Comparison of ENCODE assay signal across 21 cellular contexts in the genomic region with DNA sequence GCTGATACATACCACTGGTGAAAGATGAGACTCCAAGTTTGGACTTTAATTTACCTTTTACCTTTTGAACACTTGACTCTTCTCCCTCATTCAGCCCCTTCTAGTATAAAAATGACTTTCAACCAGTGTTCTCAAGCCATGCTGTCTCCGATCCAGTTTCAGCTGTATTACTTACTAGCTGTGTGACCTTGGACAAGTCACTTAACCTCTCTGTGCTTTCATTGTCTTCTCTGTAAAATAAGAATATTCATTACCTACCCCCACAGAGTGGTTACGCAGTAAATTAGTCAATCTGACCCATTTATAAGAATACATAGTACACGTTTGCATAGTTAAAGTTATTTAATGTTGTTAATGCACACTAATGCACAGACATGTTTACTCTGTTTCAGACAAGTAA. TPM values are rescaled to one million over a fixed set of nuclear protein-coding genes. Genes with fewer than 3 reads are reported as not detected.
DNase-seq lines count a peak whose midpoint lies in the region; ATAC-seq and FAIRE-seq lines count a peak whose summit lies in the region.
"Had no signal": no experiment of that assay in that cellular context is flagged by ENCODE, and none has a peak within 500 bp of the region (broad histone marks: within the 10 kb centered on the region; RNA-seq: fewer than 3 reads in every experiment).

No MANE protein-coding gene starts in this region.

- no peak for ATAC-seq in naive thymus-derived CD8-positive, alpha-beta T cell
- no peak for ATAC-seq in HG03571 (IDR thresholded peaks at IDR 0.05; ENCODE audit: unreplicated experiment)

- intact Hi-C loops in activated T-helper 2 cell treated with anti-CD3 and anti-CD28 coated beads, Interferon-gamma antibody, Interleukin-2, Interleukin-4, amounts not matched to agents 10 μg/mL and 5 μg/mL and 100 μg/mL, durations not matched to agents 14 hours and 24 hours and 36 hours (cut with micrococcal nuclease): loop anchor here (1.0 to 5.0 kb wide), 3 partner anchors 12 to 581 kb away; no protein-coding TSS in a partner anchor

- peak; percentile 33 for FAIRE-seq in GM18507 (lab: Jason Lieb, UNC)
- FAIRE-seq: bronchial epithelial cell, kidney had no signal

- H3K9me3 Mint-ChIP-seq in activated CD4-positive, alpha-beta T cell treated with anti-CD3 and anti-CD28 coated beads, Interleukin-2, amount 10 ng/mL, durations not matched to agents 7 days and 5 days: peaks cover 6% of the 10 kb centered on the region
- peaks cover 7% of the 10 kb centered on the region for H3K9me3 Mint-ChIP-seq in activated T-helper 2 cell treated with anti-CD3 and anti-CD28 coated beads, Interferon-gamma antibody, Interleukin-2, Interleukin-4, amounts not matched to agents 10 μg/mL and 5 μg/mL and 100 μg/mL, durations not matched to agents 14 hours and 24 hours and 36 hours
- H3K9me3 Mint-ChIP-seq in naive thymus-derived CD8-positive, alpha-beta T cell: peaks cover 0 to 4% (median 0%) of the 10 kb centered on the region in 9 donors
- H3K9me3 Mint-ChIP-seq: dendritic cell treated with granulocyte-macrophage colony-stimulating factor and Interleukin-4, amounts not matched to agents 40 ng/mL and 50 ng/mL, for 4 days; HFFc6 had no signal

- H3K27ac Mint-ChIP-seq in activated CD4-positive, alpha-beta T cell treated with anti-CD3 and anti-CD28 coated beads, Interleukin-2, amount 10 ng/mL, durations not matched to agents 7 days and 5 days: peak overlapping the region; percentile 99
- H3K27ac Mint-ChIP-seq in activated T-helper 2 cell treated with anti-CD3 and anti-CD28 coated beads, Interferon-gamma antibody, Interleukin-2, Interleukin-4, amounts not matched to agents 10 μg/mL and 5 μg/mL and 100 μg/mL, durations not matched to agents 14 hours and 24 hours and 36 hours: peak overlapping the region; percentile 99
- H3K27ac Mint-ChIP-seq in naive thymus-derived CD8-positive, alpha-beta T cell: peak overlapping the region; percentile 95 to 100 (median 99)
- H3K27ac Mint-ChIP-seq: dendritic cell treated with granulocyte-macrophage colony-stimulating factor and Interleukin-4, amounts not matched to agents 40 ng/mL and 50 ng/mL, for 4 days; HFFc6; nephron had no signal

- H3K4me1 Mint-ChIP-seq in activated CD4-positive, alpha-beta T cell treated with anti-CD3 and anti-CD28 coated beads, Interleukin-2, amount 10 ng/mL, durations not matched to agents 7 days and 5 days: peaks cover 53% of the 10 kb centered on the region
- peaks cover 50% of the 10 kb centered on the region for H3K4me1 Mint-ChIP-seq in activated T-helper 2 cell treated with anti-CD3 and anti-CD28 coated beads, Interferon-gamma antibody, Interleukin-2, Interleukin-4, amounts not matched to agents 10 μg/mL and 5 μg/mL and 100 μg/mL, durations not matched to agents 14 hours and 24 hours and 36 hours (ENCODE audit: low read depth)
- H3K4me1 Mint-ChIP-seq in naive thymus-derived CD8-positive, alpha-beta T cell: peaks cover 26 to 63% (median 54%) of the 10 kb centered on the region in 4 donors
- H3K4me1 Mint-ChIP-seq: nephron had no signal

- peaks cover 6% of the 10 kb centered on the region for H3K36me3 Mint-ChIP-seq in activated CD4-positive, alpha-beta T cell treated with anti-CD3 and anti-CD28 coated beads, Interleukin-2, amount 10 ng/mL, durations not matched to agents 7 days and 5 days (ENCODE audit: low read depth)
- H3K36me3 Mint-ChIP-seq in activated T-helper 2 cell treated with anti-CD3 and anti-CD28 coated beads, Interferon-gamma antibody, Interleukin-2, Interleukin-4, amounts not matched to agents 10 μg/mL and 5 μg/mL and 100 μg/mL, durations not matched to agents 14 hours and 24 hours and 36 hours (ENCODE audit: low read depth): peaks cover 9% of the 10 kb centered on the region
- peaks cover 0 to 4% (median 4%) of the 10 kb centered on the region in 3 donors for H3K36me3 Mint-ChIP-seq in naive thymus-derived CD8-positive, alpha-beta T cell

- DNase-seq in activated CD4-positive, alpha-beta T cell treated with anti-CD3 and anti-CD28 coated beads, Interleukin-2, amount 10 ng/mL, durations not matched to agents 7 days and 5 days: no peak
- no peak for DNase-seq in activated CD4-positive, alpha-beta T cell treated with anti-CD3 and anti-CD28 coated beads, Interleukin-2, amount 50 U/mL, for 48 hours
- no peak for DNase-seq in GM18507 (ENCODE audit: extremely low spot score, insufficient read length, low read depth)
- no peak for DNase-seq in activated T-helper 2 cell treated with anti-CD3 and anti-CD28 coated beads, Interferon-gamma antibody, Interleukin-2, Interleukin-4, amounts not matched to agents 10 μg/mL and 5 μg/mL and 100 μg/mL, durations not matched to agents 14 hours and 24 hours and 36 hours (ENCODE audit: low spot score)
- DNase-seq in naive thymus-derived CD8-positive, alpha-beta T cell: no peak
- no peak for DNase-seq in DMS153 (lab: John Stamatoyannopoulos, UW)
- DNase-seq in AG08395 (ENCODE audit: low spot score): no peak
- DNase-seq: activated CD4-positive, CD25-positive, alpha-beta regulatory T cell treated with anti-CD3 and anti-CD28 coated beads, Interleukin-2, amount 50 U/mL, for 72 hours; DND-41; foreskin fibroblast; HFFc6; hypothalamus; KBM-7; kidney; NCI-H2029; NCI-H345; stimulated activated CD4-positive, alpha-beta T cell treated with anti-CD3 and anti-CD28 coated beads, Interleukin-2, amount 100 ng/mL, for 24 hours had no signal

- POLR2A ChIA-PET in activated CD4-positive, alpha-beta T cell treated with anti-CD3 and anti-CD28 coated beads, Interleukin-2, amount 10 ng/mL, durations not matched to agents 7 days and 5 days (lab: Charles Lee): no interaction called here
- POLR2A ChIA-PET in naive thymus-derived CD8-positive, alpha-beta T cell (lab: Charles Lee): interaction anchor here (0.6 to 5.8 kb wide), 9 partner anchors 9 to 130 kb away, joined by 3 to 81 read pairs (median 4); a partner anchor contains a TSS

- CTCF ChIA-PET in activated CD4-positive, alpha-beta T cell treated with anti-CD3 and anti-CD28 coated beads, Interleukin-2, amount 10 ng/mL, durations not matched to agents 7 days and 5 days (lab: Charles Lee): interaction anchor here (0.6 to 1.1 kb wide), 2 partner anchors 176 to 500 kb away, joined by 3 read pairs; no protein-coding TSS in a partner anchor

- no peak overlapping the region for H3K4me3 Mint-ChIP-seq in activated CD4-positive, alpha-beta T cell treated with anti-CD3 and anti-CD28 coated beads, Interleukin-2, amount 10 ng/mL, durations not matched to agents 7 days and 5 days
- H3K4me3 Mint-ChIP-seq in activated T-helper 2 cell treated with anti-CD3 and anti-CD28 coated beads, Interferon-gamma antibody, Interleukin-2, Interleukin-4, amounts not matched to agents 10 μg/mL and 5 μg/mL and 100 μg/mL, durations not matched to agents 14 hours and 24 hours and 36 hours (ENCODE audit: low read depth): peak overlapping the region; percentile 34
- H3K4me3 Mint-ChIP-seq in naive thymus-derived CD8-positive, alpha-beta T cell: peak overlapping the region in 6 of 10 donors; percentile 22 to 79 (median 50)
- H3K4me3 Mint-ChIP-seq: dendritic cell treated with granulocyte-macrophage colony-stimulating factor and Interleukin-4, amounts not matched to agents 40 ng/mL and 50 ng/mL, for 4 days; HFFc6; nephron had no signal

- H3K27me3 Mint-ChIP-seq in activated CD4-positive, alpha-beta T cell treated with anti-CD3 and anti-CD28 coated beads, Interleukin-2, amount 10 ng/mL, durations not matched to agents 7 days and 5 days: no peaks in the 10 kb centered on the region
- no peaks in the 10 kb centered on the region for H3K27me3 Mint-ChIP-seq in activated T-helper 2 cell treated with anti-CD3 and anti-CD28 coated beads, Interferon-gamma antibody, Interleukin-2, Interleukin-4, amounts not matched to agents 10 μg/mL and 5 μg/mL and 100 μg/mL, durations not matched to agents 14 hours and 24 hours and 36 hours (ENCODE audit: low read depth)
- H3K27me3 Mint-ChIP-seq in naive thymus-derived CD8-positive, alpha-beta T cell: no peaks in the 10 kb centered on the region
- H3K27me3 Mint-ChIP-seq: dendritic cell treated with granulocyte-macrophage colony-stimulating factor and Interleukin-4, amounts not matched to agents 40 ng/mL and 50 ng/mL, for 4 days had no signal

RNA-seq across cellular contexts. Expression of a gene that starts 12.6 kb away (rescaled TPM):
- total RNA-seq in activated CD4-positive, alpha-beta T cell treated with anti-CD3 and anti-CD28 coated beads, Interleukin-2, amount 10 ng/mL, durations not matched to agents 7 days and 5 days: 10 to 100 TPM; 43.2 to 55.7 TPM
- total RNA-seq in activated T-helper 2 cell treated with anti-CD3 and anti-CD28 coated beads, Interferon-gamma antibody, Interleukin-2, Interleukin-4, amounts not matched to agents 10 μg/mL and 5 μg/mL and 100 μg/mL, durations not matched to agents 14 hours and 24 hours and 36 hours: 44.8 and 45.3 TPM in 2 replicates
- 10 to 100 TPM; 67.5 to 71.9 TPM for total RNA-seq in naive thymus-derived CD8-positive, alpha-beta T cell
- polyA plus RNA-seq in naive thymus-derived CD8-positive, alpha-beta T cell: 10 to 100 TPM in 2 of 3 donors, 1 to 10 TPM in 1; 5.9 to 12.9 (median 10.2) TPM
